In genomic region chr14:106044949-106045596, GRCh38 we compare ENCODE assay signal across 8 cellular contexts.
A peak's percentile ranks its signal among the peaks of the same experiment; 100 is the strongest.
DNase-seq lines count a peak whose midpoint lies in the region; ATAC-seq, FAIRE-seq and TF ChIP-seq lines count a peak whose summit lies in the region.

No MANE protein-coding gene starts in this region.

- ATAC-seq in HG02852 (IDR thresholded peaks at IDR 0.05; ENCODE audit: unreplicated experiment) (no peak), HG03457 (IDR thresholded peaks at IDR 0.05; ENCODE audit: unreplicated experiment) (no peak)

- no peak for TF ChIP-seq CTCF in epithelial cell of esophagus (IDR thresholded peaks at IDR 0.05; ENCODE audit: insufficient read depth, low read depth, low read length, missing control alignments)

- peak; percentile 6 for DNase-seq in GM12892 (ENCODE audit: insufficient read length)
- DNase-seq in LHCN-M2 (ENCODE audit: low read depth): peak; percentile 22
- peak; percentile 67 for DNase-seq in activated CD4-positive, alpha-beta T cell treated with anti-CD3 and anti-CD28 coated beads for 1 hour
- DNase-seq in epithelial cell of esophagus (ENCODE audit: low read depth): peak; percentile 1
- peak; percentile 82 to 85 for DNase-seq in stimulated activated CD4-positive, alpha-beta T cell treated with anti-CD3 and anti-CD28 coated beads, Interleukin-4, amount 100 ng/mL, for 48 hours (ENCODE audit: low read depth in 2 of 2)
- DNase-seq in COLO829 (ENCODE audit: low spot score): no peak

- no peak overlapping the region for H3K4me3 ChIP-seq in epithelial cell of esophagus (ENCODE audit: low read length)

- peak; percentile 53 for FAIRE-seq in GM12892 (lab: Jason Lieb, UNC)

- TF ChIP-seq POLR2A in GM12892 (IDR thresholded peaks at IDR 0.05; ENCODE audit: low read depth, low read length): no peak
